ENCODE assay signal across 21 cellular contexts in genomic region chr5:101929628-101930027, GRCh38.
"Had no signal": no experiment of that assay in that cellular context is flagged by ENCODE, and none has a peak within 500 bp of the region (broad histone marks: within the 10 kb centered on the region; RNA-seq: fewer than 3 reads in every experiment).

No MANE protein-coding gene starts in this region.

- H3K4me1 ChIP-seq: testis had no signal

- H3K27ac ChIP-seq: sigmoid colon, testis, vagina, WERI-Rb-1 had no signal

- H3K27me3 ChIP-seq: sigmoid colon, testis, vagina had no signal

- H3K9me3 ChIP-seq: sigmoid colon, testis, vagina had no signal

- H3K4me2 ChIP-seq: smooth muscle cell had no signal

- H3K4me3 ChIP-seq: lung, sigmoid colon, smooth muscle cell, testis, vagina had no signal

- H3K36me3 ChIP-seq: sigmoid colon, vagina, WERI-Rb-1 had no signal

- DNase-seq: activated CD4-positive, alpha-beta T cell treated with anti-CD3 and anti-CD28 coated beads, Interleukin-2, amount 10 ng/mL, durations not matched to agents 7 days and 5 days; activated CD4-positive, CD25-positive, alpha-beta regulatory T cell treated with anti-CD3 and anti-CD28 coated beads, Interleukin-2, amount 50 U/mL, for 72 hours; activated CD8-positive, alpha-beta T cell treated with anti-CD3 and anti-CD28 coated beads, Interleukin-2, amount 10 ng/mL, durations not matched to agents 7 days and 5 days; activated T-cell treated with anti-CD3 and anti-CD28 coated beads, Interleukin-2, amount 50 U/mL, for 24 hours; aorta; effector CD4-positive, alpha-beta T cell; erythroblast; foreskin melanocyte; immature natural killer cell; naive thymus-derived CD4-positive, alpha-beta T cell; occipital lobe; posterior cingulate gyrus; sigmoid colon; stimulated activated CD4-positive, alpha-beta T cell treated with anti-CD3 and anti-CD28 coated beads, Interleukin-15, amount 100 ng/mL, for 24 hours; stimulated activated CD8-positive, alpha-beta memory T cell treated with anti-CD3 and anti-CD28 coated beads, Interleukin-4, amount 100 ng/mL, for 48 hours; stimulated activated naive CD4-positive, alpha-beta T cell; testis; WERI-Rb-1 had no signal
